1 cellular context compared by ENCODE assay signal in genomic region chr17:80274871-80275449, GRCh38.
TF ChIP-seq lines count a peak whose summit lies in the region.

No MANE protein-coding gene starts in this region.

TF ChIP-seq in HEK293, 187 proteins besides CTCF, POLR2A, EP300 and RAD21 (continued from another document):
- TF ChIP-seq ZNF155 (tag by site-specific recombination; IDR thresholded peaks at IDR 0.05) (no peak), ZBTB26 (tag by site-specific recombination; optimal IDR thresholded peaks at IDR 0.05) (no peak)
